ENCODE assay signal across 1 cellular context in the genomic region with DNA sequence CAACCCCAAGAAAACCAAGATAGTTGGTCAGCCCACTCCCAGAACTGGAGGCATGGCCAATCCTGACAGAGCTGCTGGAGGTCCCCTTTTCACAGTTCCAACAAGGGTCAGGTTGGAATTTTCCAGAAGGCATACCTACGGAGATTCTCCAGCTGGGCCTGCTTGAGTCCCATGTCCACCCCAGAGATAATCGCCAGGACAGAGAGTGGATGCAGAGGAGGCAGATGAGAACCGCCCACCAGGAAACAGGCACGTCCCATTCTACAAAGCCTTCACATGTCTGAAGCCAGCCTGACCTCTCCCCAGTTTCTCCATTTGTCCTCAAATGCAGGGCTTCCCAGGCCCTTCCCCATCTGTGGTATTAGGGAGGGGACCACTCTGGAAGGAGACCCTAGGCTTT.
TF ChIP-seq lines count a peak whose summit lies in the region.

No MANE protein-coding gene starts in this region.

TF ChIP-seq in H1, 55 proteins besides CTCF, POLR2A, EP300 and RAD21:
- TF ChIP-seq, protein P1, sequence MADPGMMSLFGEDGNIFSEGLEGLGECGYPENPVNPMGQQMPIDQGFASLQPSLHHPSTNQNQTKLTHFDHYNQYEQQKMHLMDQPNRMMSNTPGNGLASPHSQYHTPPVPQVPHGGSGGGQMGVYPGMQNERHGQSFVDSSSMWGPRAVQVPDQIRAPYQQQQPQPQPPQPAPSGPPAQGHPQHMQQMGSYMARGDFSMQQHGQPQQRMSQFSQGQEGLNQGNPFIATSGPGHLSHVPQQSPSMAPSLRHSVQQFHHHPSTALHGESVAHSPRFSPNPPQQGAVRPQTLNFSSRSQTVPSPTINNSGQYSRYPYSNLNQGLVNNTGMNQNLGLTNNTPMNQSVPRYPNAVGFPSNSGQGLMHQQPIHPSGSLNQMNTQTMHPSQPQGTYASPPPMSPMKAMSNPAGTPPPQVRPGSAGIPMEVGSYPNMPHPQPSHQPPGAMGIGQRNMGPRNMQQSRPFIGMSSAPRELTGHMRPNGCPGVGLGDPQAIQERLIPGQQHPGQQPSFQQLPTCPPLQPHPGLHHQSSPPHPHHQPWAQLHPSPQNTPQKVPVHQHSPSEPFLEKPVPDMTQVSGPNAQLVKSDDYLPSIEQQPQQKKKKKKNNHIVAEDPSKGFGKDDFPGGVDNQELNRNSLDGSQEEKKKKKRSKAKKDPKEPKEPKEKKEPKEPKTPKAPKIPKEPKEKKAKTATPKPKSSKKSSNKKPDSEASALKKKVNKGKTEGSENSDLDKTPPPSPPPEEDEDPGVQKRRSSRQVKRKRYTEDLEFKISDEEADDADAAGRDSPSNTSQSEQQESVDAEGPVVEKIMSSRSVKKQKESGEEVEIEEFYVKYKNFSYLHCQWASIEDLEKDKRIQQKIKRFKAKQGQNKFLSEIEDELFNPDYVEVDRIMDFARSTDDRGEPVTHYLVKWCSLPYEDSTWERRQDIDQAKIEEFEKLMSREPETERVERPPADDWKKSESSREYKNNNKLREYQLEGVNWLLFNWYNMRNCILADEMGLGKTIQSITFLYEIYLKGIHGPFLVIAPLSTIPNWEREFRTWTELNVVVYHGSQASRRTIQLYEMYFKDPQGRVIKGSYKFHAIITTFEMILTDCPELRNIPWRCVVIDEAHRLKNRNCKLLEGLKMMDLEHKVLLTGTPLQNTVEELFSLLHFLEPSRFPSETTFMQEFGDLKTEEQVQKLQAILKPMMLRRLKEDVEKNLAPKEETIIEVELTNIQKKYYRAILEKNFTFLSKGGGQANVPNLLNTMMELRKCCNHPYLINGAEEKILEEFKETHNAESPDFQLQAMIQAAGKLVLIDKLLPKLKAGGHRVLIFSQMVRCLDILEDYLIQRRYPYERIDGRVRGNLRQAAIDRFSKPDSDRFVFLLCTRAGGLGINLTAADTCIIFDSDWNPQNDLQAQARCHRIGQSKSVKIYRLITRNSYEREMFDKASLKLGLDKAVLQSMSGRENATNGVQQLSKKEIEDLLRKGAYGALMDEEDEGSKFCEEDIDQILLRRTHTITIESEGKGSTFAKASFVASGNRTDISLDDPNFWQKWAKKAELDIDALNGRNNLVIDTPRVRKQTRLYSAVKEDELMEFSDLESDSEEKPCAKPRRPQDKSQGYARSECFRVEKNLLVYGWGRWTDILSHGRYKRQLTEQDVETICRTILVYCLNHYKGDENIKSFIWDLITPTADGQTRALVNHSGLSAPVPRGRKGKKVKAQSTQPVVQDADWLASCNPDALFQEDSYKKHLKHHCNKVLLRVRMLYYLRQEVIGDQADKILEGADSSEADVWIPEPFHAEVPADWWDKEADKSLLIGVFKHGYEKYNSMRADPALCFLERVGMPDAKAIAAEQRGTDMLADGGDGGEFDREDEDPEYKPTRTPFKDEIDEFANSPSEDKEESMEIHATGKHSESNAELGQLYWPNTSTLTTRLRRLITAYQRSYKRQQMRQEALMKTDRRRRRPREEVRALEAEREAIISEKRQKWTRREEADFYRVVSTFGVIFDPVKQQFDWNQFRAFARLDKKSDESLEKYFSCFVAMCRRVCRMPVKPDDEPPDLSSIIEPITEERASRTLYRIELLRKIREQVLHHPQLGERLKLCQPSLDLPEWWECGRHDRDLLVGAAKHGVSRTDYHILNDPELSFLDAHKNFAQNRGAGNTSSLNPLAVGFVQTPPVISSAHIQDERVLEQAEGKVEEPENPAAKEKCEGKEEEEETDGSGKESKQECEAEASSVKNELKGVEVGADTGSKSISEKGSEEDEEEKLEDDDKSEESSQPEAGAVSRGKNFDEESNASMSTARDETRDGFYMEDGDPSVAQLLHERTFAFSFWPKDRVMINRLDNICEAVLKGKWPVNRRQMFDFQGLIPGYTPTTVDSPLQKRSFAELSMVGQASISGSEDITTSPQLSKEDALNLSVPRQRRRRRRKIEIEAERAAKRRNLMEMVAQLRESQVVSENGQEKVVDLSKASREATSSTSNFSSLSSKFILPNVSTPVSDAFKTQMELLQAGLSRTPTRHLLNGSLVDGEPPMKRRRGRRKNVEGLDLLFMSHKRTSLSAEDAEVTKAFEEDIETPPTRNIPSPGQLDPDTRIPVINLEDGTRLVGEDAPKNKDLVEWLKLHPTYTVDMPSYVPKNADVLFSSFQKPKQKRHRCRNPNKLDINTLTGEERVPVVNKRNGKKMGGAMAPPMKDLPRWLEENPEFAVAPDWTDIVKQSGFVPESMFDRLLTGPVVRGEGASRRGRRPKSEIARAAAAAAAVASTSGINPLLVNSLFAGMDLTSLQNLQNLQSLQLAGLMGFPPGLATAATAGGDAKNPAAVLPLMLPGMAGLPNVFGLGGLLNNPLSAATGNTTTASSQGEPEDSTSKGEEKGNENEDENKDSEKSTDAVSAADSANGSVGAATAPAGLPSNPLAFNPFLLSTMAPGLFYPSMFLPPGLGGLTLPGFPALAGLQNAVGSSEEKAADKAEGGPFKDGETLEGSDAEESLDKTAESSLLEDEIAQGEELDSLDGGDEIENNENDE (IDR thresholded peaks at IDR 0.05; ENCODE audit: insufficient replicate concordance, low read length) = no peak
- TF ChIP-seq EGR1 (IDR thresholded peaks at IDR 0.05; ENCODE audit: borderline replicate concordance, low read depth, low read length) (no peak), CTBP2 (IDR thresholded peaks at IDR 0.05; ENCODE audit: borderline replicate concordance, insufficient read depth, insufficient read length, low read length) (no peak), TAF7 (optimal IDR thresholded peaks at IDR 0.05; ENCODE audit: borderline replicate concordance, low read depth, low read length) (no peak), TAF1 (IDR thresholded peaks at IDR 0.05; ENCODE audit: low read depth, low read length) (no peak), JUN (IDR thresholded peaks at IDR 0.05; ENCODE audit: low read depth, low read length) (no peak), SRF (IDR thresholded peaks at IDR 0.05; ENCODE audit: low read depth, low read length) (no peak), CHD1 (IDR thresholded peaks at IDR 0.05; ENCODE audit: low read depth, low read length) (no peak), BCL11A (IDR thresholded peaks at IDR 0.05; ENCODE audit: low read depth in 2 of 2, low read length in 2 of 2) (no peak), SUZ12 (IDR thresholded peaks at IDR 0.05; ENCODE audit: low read length) (no peak), GTF2F1 (IDR thresholded peaks at IDR 0.05; ENCODE audit: borderline replicate concordance, low read depth, low read length) (no peak), KDM5A (IDR thresholded peaks at IDR 0.05; ENCODE audit: low read length) (no peak), NANOG (IDR thresholded peaks at IDR 0.05; ENCODE audit: insufficient read depth, low read depth, low read length, poor library complexity, severe bottlenecking) (no peak), TBP (IDR thresholded peaks at IDR 0.05; ENCODE audit: low read depth, low read length) (no peak), NRF1 (IDR thresholded peaks at IDR 0.05; ENCODE audit: low read depth, low read length) (no peak), ATF3 (IDR thresholded peaks at IDR 0.05; ENCODE audit: insufficient read depth, low read depth, low read length) (no peak), BRCA1 (IDR thresholded peaks at IDR 0.05; ENCODE audit: low read depth, low read length) (no peak), POLR2AphosphoS5 (IDR thresholded peaks at IDR 0.05; ENCODE audit: low read depth, low read length) (no peak), CHD2 (IDR thresholded peaks at IDR 0.05; ENCODE audit: low read length) (no peak)
